1 cellular context compared by ENCODE assay signal in genomic region chr1:36542024-36542961, GRCh38.
TF ChIP-seq lines count a peak whose summit lies in the region.

No MANE protein-coding gene starts in this region.

TF ChIP-seq in H1, 55 proteins besides CTCF, POLR2A, EP300 and RAD21:
- TF ChIP-seq SAP30 (IDR thresholded peaks at IDR 0.05; ENCODE audit: insufficient read depth, insufficient replicate concordance, low read length) (no peak), RNF2 (IDR thresholded peaks at IDR 0.05; ENCODE audit: borderline replicate concordance, low read depth, low read length, missing control alignments, poor library complexity, severe bottlenecking) (no peak), MAFK (IDR thresholded peaks at IDR 0.05; ENCODE audit: low read depth, low read length) (no peak), SUZ12 (IDR thresholded peaks at IDR 0.05; ENCODE audit: low read length) (no peak), CEBPB (IDR thresholded peaks at IDR 0.05; ENCODE audit: low read depth, low read length) (no peak), KDM1A (IDR thresholded peaks at IDR 0.05; ENCODE audit: borderline replicate concordance, low read length) (no peak), NRF1 (IDR thresholded peaks at IDR 0.05; ENCODE audit: low read depth, low read length) (no peak), SP1 (IDR thresholded peaks at IDR 0.05; ENCODE audit: low read depth, low read length) (no peak), RXRA (IDR thresholded peaks at IDR 0.05; ENCODE audit: insufficient read depth, low read depth, low read length) (no peak), SP4 (IDR thresholded peaks at IDR 0.05; ENCODE audit: low read length) (no peak), CBX5 (IDR thresholded peaks at IDR 0.05; ENCODE audit: low read depth, low read length) (no peak)
TF ChIP-seq in H1: peak in this region for 0.
